10 cellular contexts compared by ENCODE assay signal in genomic region chr1:21573475-21573874, GRCh38.
"Had no signal": no experiment of that assay in that cellular context is flagged by ENCODE, and none has a peak within 500 bp of the region (broad histone marks: within the 10 kb centered on the region; RNA-seq: fewer than 3 reads in every experiment).

No MANE protein-coding gene starts in this region.

- H3K9me3 ChIP-seq: right lobe of liver, stomach, thoracic aorta, upper lobe of right lung had no signal

- H3K27ac Mint-ChIP-seq: activated naive CD8-positive, alpha-beta T cell treated with anti-CD3 and anti-CD28 coated beads, Interleukin-2, amount 50 U/mL, for 24 hours; immature natural killer cell; naive thymus-derived CD4-positive, alpha-beta T cell had no signal

- H3K4me3 Mint-ChIP-seq: activated naive CD8-positive, alpha-beta T cell treated with anti-CD3 and anti-CD28 coated beads, Interleukin-2, amount 50 U/mL, for 24 hours; immature natural killer cell; naive thymus-derived CD4-positive, alpha-beta T cell had no signal

- H3K36me3 ChIP-seq: breast epithelium, right lobe of liver, stomach, thoracic aorta, upper lobe of right lung had no signal

- DNase-seq: activated CD4-positive, CD25-positive, alpha-beta regulatory T cell treated with anti-CD3 and anti-CD28 coated beads, Interleukin-2, amount 50 U/mL, for 72 hours; immature natural killer cell had no signal

- ATAC-seq: naive thymus-derived CD4-positive, alpha-beta T cell had no signal

- H3K36me3 Mint-ChIP-seq: immature natural killer cell; naive thymus-derived CD4-positive, alpha-beta T cell had no signal

- H3K9me3 Mint-ChIP-seq: activated naive CD8-positive, alpha-beta T cell treated with anti-CD3 and anti-CD28 coated beads, Interleukin-2, amount 50 U/mL, for 24 hours; immature natural killer cell; naive thymus-derived CD4-positive, alpha-beta T cell had no signal

- H3K27ac ChIP-seq: right lobe of liver, thoracic aorta had no signal

- H3K27me3 ChIP-seq: breast epithelium, right lobe of liver, upper lobe of right lung had no signal

- H3K4me3 ChIP-seq: right lobe of liver, spleen, stomach, upper lobe of right lung had no signal

- H3K4me1 Mint-ChIP-seq: activated naive CD8-positive, alpha-beta T cell treated with anti-CD3 and anti-CD28 coated beads, Interleukin-2, amount 50 U/mL, for 24 hours; immature natural killer cell; naive thymus-derived CD4-positive, alpha-beta T cell had no signal
